17 cellular contexts compared by ENCODE assay signal in genomic region chrX:99938464-99938863, GRCh38.
DNase-seq lines count a peak whose midpoint lies in the region; ATAC-seq and TF ChIP-seq lines count a peak whose summit lies in the region.
"Had no signal": no experiment of that assay in that cellular context is flagged by ENCODE, and none has a peak within 500 bp of the region (broad histone marks: within the 10 kb centered on the region; RNA-seq: fewer than 3 reads in every experiment).

No MANE protein-coding gene starts in this region.

- H3K27me3 ChIP-seq in spleen (replicated peaks in 1 of 7): peaks cover 0 to 3% (median 0%) of the 10 kb centered on the region in 7 donors

- H3K27me3 Mint-ChIP-seq in chondrocyte (ENCODE audit: low read depth): peaks cover 4% of the 10 kb centered on the region
- H3K27me3 Mint-ChIP-seq: B cell; CD4-positive, alpha-beta T cell had no signal

- no peak for TF ChIP-seq POLR2A in spleen (IDR thresholded peaks at IDR 0.05)

- H3K9me3 Mint-ChIP-seq in chondrocyte (ENCODE audit: low read depth): no peaks in the 10 kb centered on the region
- H3K9me3 Mint-ChIP-seq: CD4-positive, alpha-beta T cell; CD8-positive, alpha-beta T cell had no signal

- peak; percentile 0 for DNase-seq in cortex of kidney (lab: John Stamatoyannopoulos, UW)
- peak; percentile 78 for DNase-seq in posterior vena cava (ENCODE audit: low spot score)
- peak; percentile 43 for DNase-seq in spleen
- no peak for DNase-seq in chondrocyte (ENCODE audit: low spot score)
- DNase-seq: AML-193; Caco-2; Calu3; CD4-positive, alpha-beta T cell; DMS79 treated with DMSO at 0.1 percent for 48 hours; GF-D8 had no signal

- H3K27ac Mint-ChIP-seq in chondrocyte (ENCODE audit: unreplicated experiment): no peak overlapping the region
- H3K27ac Mint-ChIP-seq: B cell; CD4-positive, alpha-beta T cell; CD8-positive, alpha-beta T cell had no signal

- H3K36me3 Mint-ChIP-seq in chondrocyte (ENCODE audit: low read depth): no peaks in the 10 kb centered on the region
- H3K36me3 Mint-ChIP-seq: CD8-positive, alpha-beta T cell had no signal

- intact Hi-C loops in posterior vena cava (cut with DNase I) (no loop called here), spleen (cut with DNase I; ENCODE audit: low total_unique reads) (no loop called here)

- H3K4me1 ChIP-seq in spleen: no peaks in the 10 kb centered on the region
- H3K4me1 ChIP-seq: A549; BLaER1 treated with 17β-estradiol and CSF1 and Interleukin-3, amounts not matched to agents 10 nM and 100 nM; Caco-2 had no signal

- H3K4me3 ChIP-seq in spleen: no peak overlapping the region
- H3K4me3 ChIP-seq: A549; BLaER1 treated with 17β-estradiol and CSF1 and Interleukin-3, amounts not matched to agents 10 nM and 100 nM had no signal

- no peak overlapping the region for H3K4me3 Mint-ChIP-seq in chondrocyte (ENCODE audit: unreplicated experiment)
- H3K4me3 Mint-ChIP-seq: B cell; CD4-positive, alpha-beta T cell; CD8-positive, alpha-beta T cell had no signal

- WGBS in spleen, 5 donors: 66 to 91% (median 80%) methylated on average over 10 of the region's 10 CpGs; no CpG with 5 or more reads in 1 of the 5 donors

- no peak for TF ChIP-seq CTCF in spleen (IDR thresholded peaks at IDR 0.05 in 8 of 11, conservative IDR thresholded peaks at IDR 0.05 in 3 of 11)
- no peak for TF ChIP-seq CTCF in chondrocyte (IDR thresholded peaks at IDR 0.05)

- no peaks in the 10 kb centered on the region for H3K9me3 ChIP-seq in spleen
- H3K9me3 ChIP-seq: A549; BLaER1 treated with 17β-estradiol and CSF1 and Interleukin-3, amounts not matched to agents 10 nM and 100 nM; Caco-2 had no signal

- no peak for ATAC-seq in GM21515 (IDR thresholded peaks at IDR 0.05; ENCODE audit: unreplicated experiment)
- ATAC-seq: A549; CD8-positive, alpha-beta T cell had no signal

- no peak overlapping the region for H3K27ac ChIP-seq in spleen
- H3K27ac ChIP-seq: 22Rv1; A549; BLaER1 treated with 17β-estradiol and CSF1 and Interleukin-3, amounts not matched to agents 10 nM and 100 nM; C4-2B had no signal

- H3K4me1 Mint-ChIP-seq in chondrocyte (ENCODE audit: low read depth): no peaks in the 10 kb centered on the region
- H3K4me1 Mint-ChIP-seq: B cell had no signal

- H3K36me3 ChIP-seq in spleen: no peaks in the 10 kb centered on the region
- H3K36me3 ChIP-seq: BLaER1 treated with 17β-estradiol and CSF1 and Interleukin-3, amounts not matched to agents 10 nM and 100 nM had no signal
